Comparison of ENCODE assay signal across 8 cellular contexts in genomic region chr5:42889311-42889933, GRCh38.
DNase-seq lines count a peak whose midpoint lies in the region; ATAC-seq and TF ChIP-seq lines count a peak whose summit lies in the region.

No MANE protein-coding gene starts in this region.

- H3K9me3 Mint-ChIP-seq in activated B cell treated with CpG ODN at 0.5 μM for 24 hours = no peaks in the 10 kb centered on the region

- H3K27me3 Mint-ChIP-seq in activated B cell treated with CpG ODN at 0.5 μM for 24 hours = peaks cover 11% of the 10 kb centered on the region

- POLR2A ChIA-PET in activated B cell treated with CpG ODN at 0.5 μM for 24 hours (lab: Charles Lee) = no interaction called here

- DNase-seq in CD1c-positive myeloid dendritic cell (ENCODE audit: extremely low spot score) (peak; percentile 68), NCI-H2196 treated with DMSO at 0.1 percent for 48 hours (lab: John Stamatoyannopoulos, UW; ENCODE audit: unreplicated experiment) (peak; percentile 52), activated B cell treated with CpG ODN at 0.5 μM for 24 hours (no peak), cerebellar cortex (ENCODE audit: low spot score) (peak; percentile 69), kidney tubule cell (ENCODE audit: low spot score) (peak; percentile 71)
- peak; percentile 71 for DNase-seq in stimulated activated CD4-positive, alpha-beta T cell treated with anti-CD3 and anti-CD28 coated beads, Interleukin-4, amount 100 ng/mL, for 24 hours

- CTCF ChIA-PET in activated B cell treated with CpG ODN at 0.5 μM for 24 hours (lab: Charles Lee) = interaction anchor here (0.6 to 1.5 kb wide), 10 partner anchors 8 to 1035 kb away, joined by 3 to 10 read pairs (median 3); no protein-coding TSS in a partner anchor

- peak; percentile 69 for TF ChIP-seq CTCF in activated B cell treated with CpG ODN at 0.5 μM for 24 hours (IDR thresholded peaks at IDR 0.05)

- H3K36me3 Mint-ChIP-seq in activated B cell treated with CpG ODN at 0.5 μM for 24 hours (ENCODE audit: low read depth) = no peaks in the 10 kb centered on the region

- intact Hi-C loops in activated B cell treated with CpG ODN at 0.5 μM for 24 hours (cut with micrococcal nuclease) = loop anchor here (1.0 to 10.0 kb wide), 3 partner anchors 307 to 1033 kb away; no protein-coding TSS in a partner anchor

- H3K4me3 Mint-ChIP-seq in activated B cell treated with CpG ODN at 0.5 μM for 24 hours = no peak overlapping the region

- H3K4me1 Mint-ChIP-seq in activated B cell treated with CpG ODN at 0.5 μM for 24 hours = no peaks in the 10 kb centered on the region

- ATAC-seq in GM19043 (IDR thresholded peaks at IDR 0.05; ENCODE audit: low read depth, unreplicated experiment) (peak; percentile 89), HG03175 (IDR thresholded peaks at IDR 0.05; ENCODE audit: unreplicated experiment) (peak; percentile 93), activated B cell treated with CpG ODN at 0.5 μM for 24 hours (ENCODE audit: low read depth) (peak; percentile 60)

- no peak overlapping the region for H3K27ac Mint-ChIP-seq in activated B cell treated with CpG ODN at 0.5 μM for 24 hours
